1 cellular context compared by ENCODE assay signal in the genomic region with DNA sequence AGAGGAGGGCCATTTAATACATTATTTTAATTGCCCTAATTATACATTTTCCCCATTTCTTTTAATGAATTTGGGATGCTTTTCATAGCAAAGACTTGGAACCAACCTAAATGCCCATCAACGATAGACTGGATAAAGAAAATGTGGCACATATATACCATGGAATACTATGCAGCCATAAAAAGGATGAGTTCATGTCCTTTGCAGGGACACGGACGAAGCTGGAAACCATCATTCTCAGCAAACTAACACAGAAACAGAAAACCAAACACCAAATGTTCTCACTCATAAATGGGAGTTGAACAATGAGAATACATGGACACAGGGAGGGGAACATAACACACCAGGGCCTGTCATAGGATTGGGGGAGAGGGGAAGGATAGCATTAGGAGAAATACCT.
TF ChIP-seq lines count a peak whose summit lies in the region.

No MANE protein-coding gene starts in this region.

TF ChIP-seq in HEK293, 187 proteins besides CTCF, POLR2A, EP300 and RAD21:
- peak; percentile 73 for TF ChIP-seq ZNF146 (tag by site-specific recombination; IDR thresholded peaks at IDR 0.05)
